In the genomic region with DNA sequence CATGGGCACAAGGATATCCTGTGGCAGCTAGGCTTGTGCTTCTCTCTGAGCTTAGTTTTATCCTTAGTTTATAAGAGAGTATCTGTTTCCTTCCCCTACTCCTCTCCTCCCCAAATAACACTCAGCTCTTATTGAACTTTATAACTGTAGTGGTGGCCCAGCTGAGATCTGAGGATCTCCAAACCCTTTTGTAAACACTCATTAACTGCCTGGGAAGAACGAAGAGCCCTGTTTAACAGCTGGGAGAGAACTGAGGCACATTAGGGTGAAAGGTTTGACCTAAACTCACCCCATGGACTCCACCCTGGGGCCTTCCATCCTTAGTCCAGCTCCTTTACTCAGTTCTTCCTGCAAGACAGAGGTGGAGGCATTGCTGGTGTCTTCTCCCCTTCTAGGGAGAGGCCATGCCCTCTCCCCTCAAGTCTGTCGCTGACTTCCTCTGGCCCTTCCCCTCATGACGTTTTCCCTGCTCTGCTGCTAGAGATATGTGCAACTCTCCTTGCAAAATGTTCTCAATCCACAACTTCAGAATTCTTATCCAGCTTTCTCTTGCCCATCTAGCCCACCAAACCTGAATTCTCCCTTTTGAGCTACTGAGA, we compare ENCODE assay signal across 10 cellular contexts. TPM values are rescaled to one million over a fixed set of nuclear protein-coding genes. Genes with fewer than 3 reads are reported as not detected.
DNase-seq lines count a peak whose midpoint lies in the region; ATAC-seq, FAIRE-seq and TF ChIP-seq lines count a peak whose summit lies in the region.
"Had no signal": no experiment of that assay in that cellular context is flagged by ENCODE, and none has a peak within 500 bp of the region (broad histone marks: within the 10 kb centered on the region; RNA-seq: fewer than 3 reads in every experiment).

No MANE protein-coding gene starts in this region.

- H3K27ac ChIP-seq in RWPE2 (ENCODE audit: poor library complexity, severe bottlenecking) = peak overlapping the region; percentile 97
- peak overlapping the region; percentile 59 to 96 for H3K27ac ChIP-seq in right atrium auricular region

- peak; percentile 82 for DNase-seq in NCI-H2107 treated with DMSO at 0.1 percent for 48 hours (lab: John Stamatoyannopoulos, UW; ENCODE audit: unreplicated experiment)
- DNase-seq in NCI-H2107 (lab: John Stamatoyannopoulos, UW) = no peak
- no peak for DNase-seq in RWPE2 (ENCODE audit: low spot score)
- DNase-seq in right atrium auricular region (ENCODE audit: low spot score) = no peak
- peak; percentile 24 for DNase-seq in stimulated activated CD8-positive, alpha-beta memory T cell treated with anti-CD3 and anti-CD28 coated beads, Interleukin-4, amount 100 ng/mL, for 48 hours
- no peak for DNase-seq in urothelium cell line (ENCODE audit: low spot score)
- no peak for DNase-seq in nucleus accumbens (lab: John Stamatoyannopoulos, UW)
- DNase-seq: dermis blood vessel endothelial cell had no signal

- H3K4me3 ChIP-seq in RWPE2 (ENCODE audit: severe bottlenecking) = no peak overlapping the region
- no peak overlapping the region for H3K4me3 ChIP-seq in right atrium auricular region

- no peak for FAIRE-seq in urothelium cell line (lab: Jason Lieb, UNC)

- H3K4me1 ChIP-seq in RWPE2 (ENCODE audit: insufficient read depth, poor library complexity, severe bottlenecking) (peaks cover 63% of the 10 kb centered on the region), right atrium auricular region (peaks cover 9 to 85% of the 10 kb centered on the region in 2 donors)

- H3K9me3 ChIP-seq in RWPE2 (ENCODE audit: severe bottlenecking) (no peaks in the 10 kb centered on the region), right atrium auricular region (no peaks in the 10 kb centered on the region)

- ATAC-seq in RWPE2 (ENCODE audit: low read depth) = no peak
- ATAC-seq in esophagus mucosa = no peak

- H3K36me3 ChIP-seq in RWPE2 (ENCODE audit: low read depth) (peaks cover 13% of the 10 kb centered on the region), right atrium auricular region (no peaks in the 10 kb centered on the region)

- TF ChIP-seq CTCF in RWPE2 (IDR thresholded peaks at IDR 0.05; ENCODE audit: poor library complexity, severe bottlenecking) = no peak
- TF ChIP-seq CTCF in right atrium auricular region (IDR thresholded peaks at IDR 0.05) = no peak

- H3K27me3 ChIP-seq in RWPE2 (ENCODE audit: insufficient read depth, poor library complexity, severe bottlenecking) (no peaks in the 10 kb centered on the region), right atrium auricular region (no peaks in the 10 kb centered on the region)

RNA-seq across cellular contexts. Expression of a gene that starts 1.2 kb away (rescaled TPM):
- total RNA-seq in right atrium auricular region = 10 to 100 TPM; 28.5 to 51.7 TPM
- total RNA-seq in esophagus mucosa = 8.2 TPM

RNA-seq across cellular contexts. Expression of a gene that starts 20.1 kb away (rescaled TPM):
- total RNA-seq in right atrium auricular region = 1 to 10 TPM in 1 of 2 donors, under 1 TPM in 1; 0.44 to 1.0 TPM
- total RNA-seq in esophagus mucosa = 12.8 TPM

RNA-seq across cellular contexts. Expression of a gene that starts 56.7 kb away (rescaled TPM):
- 1 to 10 TPM in 1 of 2 donors, not detected in 1; 1.6 TPM for total RNA-seq in right atrium auricular region
- 0.28 TPM for total RNA-seq in esophagus mucosa
- total RNA-seq: temporal lobe had no signal

Comparison
In these comparisons a context has a peak if more than half of its experiments do, and no peak if none do; other contexts are left out.
1. DNase-seq: peak in NCI-H2107 treated with DMSO at 0.1 percent for 48 hours (single experiment) and stimulated activated CD8-positive, alpha-beta memory T cell treated with anti-CD3 and anti-CD28 coated beads, Interleukin-4, amount 100 ng/mL, for 48 hours (single experiment); none in NCI-H2107 (single experiment), RWPE2 (single experiment), right atrium auricular region (single experiment), urothelium cell line (single experiment) and nucleus accumbens (0 of 56).